ENCODE assay signal across 15 cellular contexts in genomic region chr6:57242505-57242904, GRCh38. TPM values are rescaled to one million over a fixed set of nuclear protein-coding genes. Genes with fewer than 3 reads are reported as not detected.
DNase-seq lines count a peak whose midpoint lies in the region; ATAC-seq and TF ChIP-seq lines count a peak whose summit lies in the region.
"Had no signal": no experiment of that assay in that cellular context is flagged by ENCODE, and none has a peak within 500 bp of the region (broad histone marks: within the 10 kb centered on the region; RNA-seq: fewer than 3 reads in every experiment).

No MANE protein-coding gene starts in this region.

- no peaks in the 10 kb centered on the region for H3K4me1 Mint-ChIP-seq in activated CD4-positive, alpha-beta memory T cell treated with anti-CD3 and anti-CD28 coated beads, Interleukin-2, amount 10 ng/mL, durations not matched to agents 7 days and 5 days
- peaks cover 2% of the 10 kb centered on the region; the same call in 1 of the 3 replicates for H3K4me1 Mint-ChIP-seq in GM23338
- H3K4me1 Mint-ChIP-seq: neural crest cell had no signal

- TF ChIP-seq CTCF in heart right ventricle (IDR thresholded peaks at IDR 0.05), result no peak
- TF ChIP-seq CTCF in tibial artery (IDR thresholded peaks at IDR 0.05), result no peak
- no peak for TF ChIP-seq CTCF in GM23338 (conservative IDR thresholded peaks at IDR 0.05; ENCODE audit: low read depth in 2 of 2)

- ATAC-seq in heart right ventricle (peak in 5 of 8 donors; percentile 26 to 87 (median 64)), GM23338 (no peak)
- ATAC-seq: GM12878, upper lobe of right lung had no signal

- intact Hi-C loops in heart right ventricle (cut with DNase I) (no loop called here), tibial artery (cut with DNase I; ENCODE audit: low total_unique reads) (no loop called here)

- H3K9me3 Mint-ChIP-seq in activated CD4-positive, alpha-beta memory T cell treated with anti-CD3 and anti-CD28 coated beads, Interleukin-2, amount 10 ng/mL, durations not matched to agents 7 days and 5 days, result no peaks in the 10 kb centered on the region
- H3K9me3 Mint-ChIP-seq in GM23338, result no peaks in the 10 kb centered on the region

- peak; percentile 14 for DNase-seq in NCI-H510A treated with DMSO at 0.1 percent for 48 hours (lab: John Stamatoyannopoulos, UW)
- DNase-seq in NCI-H510A (lab: John Stamatoyannopoulos, UW), result no peak
- peak; percentile 96 for DNase-seq in adipocyte (ENCODE audit: low read depth)
- DNase-seq in heart right ventricle, result no peak
- DNase-seq in tibial artery, result no peak
- DNase-seq in activated CD4-positive, alpha-beta memory T cell treated with anti-CD3 and anti-CD28 coated beads, Interleukin-2, amount 10 ng/mL, durations not matched to agents 7 days and 5 days, result no peak
- no peak for DNase-seq in GM23338 (ENCODE audit: low spot score)
- no peak for DNase-seq in KBM-7
- DNase-seq: ACHN; activated CD8-positive, alpha-beta memory T cell treated with anti-CD3 and anti-CD28 coated beads for 24 hours; NCI-H187 treated with DMSO at 0.1 percent for 48 hours; upper lobe of right lung had no signal

- H3K4me3 ChIP-seq in adipocyte (ENCODE audit: low read length) (no peak overlapping the region), heart right ventricle (no peak overlapping the region), tibial artery (no peak overlapping the region), GM23338 (no peak overlapping the region)
- H3K4me3 ChIP-seq: GM12878, upper lobe of right lung had no signal

- WGBS in heart right ventricle, 2 donors, result 13 to 38% methylated on average over 2 of the region's 2 CpGs

- no peaks in the 10 kb centered on the region for H3K27me3 ChIP-seq in adipocyte (replicated peaks; ENCODE audit: control insufficient read depth, insufficient read depth, low read length)
- H3K27me3 ChIP-seq in heart right ventricle, result no peaks in the 10 kb centered on the region
- H3K27me3 ChIP-seq in tibial artery, result no peaks in the 10 kb centered on the region
- no peaks in the 10 kb centered on the region for H3K27me3 ChIP-seq in GM23338 (ENCODE audit: insufficient read depth)
- H3K27me3 ChIP-seq: upper lobe of right lung had no signal

- H3K4me3 Mint-ChIP-seq in activated CD4-positive, alpha-beta memory T cell treated with anti-CD3 and anti-CD28 coated beads, Interleukin-2, amount 10 ng/mL, durations not matched to agents 7 days and 5 days, result no peak overlapping the region
- no peak overlapping the region for H3K4me3 Mint-ChIP-seq in GM23338
- H3K4me3 Mint-ChIP-seq: brain, neural crest cell had no signal

- no peak overlapping the region for H2AFZ ChIP-seq in GM23338

- H3K9me3 ChIP-seq in adipocyte (ENCODE audit: control insufficient read depth, low read length), result no peaks in the 10 kb centered on the region
- H3K9me3 ChIP-seq in heart right ventricle, result no peaks in the 10 kb centered on the region
- no peaks in the 10 kb centered on the region for H3K9me3 ChIP-seq in tibial artery
- H3K9me3 ChIP-seq: upper lobe of right lung had no signal

- peaks cover 10% of the 10 kb centered on the region for H3K27me3 Mint-ChIP-seq in activated CD4-positive, alpha-beta memory T cell treated with anti-CD3 and anti-CD28 coated beads, Interleukin-2, amount 10 ng/mL, durations not matched to agents 7 days and 5 days
- peaks cover 2% of the 10 kb centered on the region for H3K27me3 Mint-ChIP-seq in GM23338 (ENCODE audit: insufficient read depth, low read depth, poor library complexity)

- POLR2A ChIA-PET in activated CD4-positive, alpha-beta memory T cell treated with anti-CD3 and anti-CD28 coated beads, Interleukin-2, amount 10 ng/mL, durations not matched to agents 7 days and 5 days (lab: Charles Lee), result no interaction called here

- H3K9me2 ChIP-seq in GM23338 (ENCODE audit: insufficient read depth), result no peaks in the 10 kb centered on the region

- H3K9ac ChIP-seq in adipocyte (ENCODE audit: low read length), result peak overlapping the region; percentile 32

- H3F3A ChIP-seq in GM23338 (replicated peaks; ENCODE audit: low read depth), result no peaks in the 10 kb centered on the region

- H3K36me3 ChIP-seq in adipocyte (ENCODE audit: control insufficient read depth, insufficient read depth, low read length, severe bottlenecking) (no peaks in the 10 kb centered on the region), heart right ventricle (no peaks in the 10 kb centered on the region), tibial artery (no peaks in the 10 kb centered on the region), GM23338 (ENCODE audit: insufficient read depth) (no peaks in the 10 kb centered on the region)
- H3K36me3 ChIP-seq: upper lobe of right lung had no signal

- H3K79me2 ChIP-seq in GM23338 (replicated peaks; ENCODE audit: insufficient read depth), result no peaks in the 10 kb centered on the region

- CTCF ChIA-PET in activated CD4-positive, alpha-beta memory T cell treated with anti-CD3 and anti-CD28 coated beads, Interleukin-2, amount 10 ng/mL, durations not matched to agents 7 days and 5 days (lab: Charles Lee), result no interaction called here

- no peaks in the 10 kb centered on the region for H3K36me3 Mint-ChIP-seq in activated CD4-positive, alpha-beta memory T cell treated with anti-CD3 and anti-CD28 coated beads, Interleukin-2, amount 10 ng/mL, durations not matched to agents 7 days and 5 days (ENCODE audit: low read depth)
- H3K36me3 Mint-ChIP-seq in GM23338 (ENCODE audit: low read depth), result no peaks in the 10 kb centered on the region
- H3K36me3 Mint-ChIP-seq: brain had no signal

- no peaks in the 10 kb centered on the region for H4K20me1 ChIP-seq in GM23338 (replicated peaks; ENCODE audit: insufficient read depth)

- in situ Hi-C loops in KBM-7 (cut with MboI; ENCODE audit: low pct_unique_long_range_greater_than_20kb, low sequenced_read_pairs), result no loop called here

- H3K4me2 ChIP-seq in GM23338, result no peak overlapping the region

- H3K27ac Mint-ChIP-seq in activated CD4-positive, alpha-beta memory T cell treated with anti-CD3 and anti-CD28 coated beads, Interleukin-2, amount 10 ng/mL, durations not matched to agents 7 days and 5 days, result no peak overlapping the region
- H3K27ac Mint-ChIP-seq in GM23338, result no peak overlapping the region
- H3K27ac Mint-ChIP-seq: brain had no signal

- H3K4me1 ChIP-seq in adipocyte (ENCODE audit: control insufficient read depth, insufficient read depth, low read length), result peaks cover 12% of the 10 kb centered on the region
- H3K4me1 ChIP-seq in heart right ventricle, result peaks cover 0 to 5% (median 0%) of the 10 kb centered on the region in 9 donors
- H3K4me1 ChIP-seq in tibial artery, result peaks cover 0 to 26% (median 3%) of the 10 kb centered on the region in 4 donors
- no peaks in the 10 kb centered on the region for H3K4me1 ChIP-seq in GM23338 (ENCODE audit: insufficient read depth)
- H3K4me1 ChIP-seq: upper lobe of right lung had no signal

- H3K27ac ChIP-seq in heart right ventricle, result peak overlapping the region in 2 of 10 donors; percentile 23 to 44
- peak overlapping the region; percentile 65 to 79 for H3K27ac ChIP-seq in tibial artery
- H3K27ac ChIP-seq in GM23338 (ENCODE audit: low read depth), result no peak overlapping the region
- H3K27ac ChIP-seq: upper lobe of right lung had no signal

TF ChIP-seq in GM23338, 12 proteins besides CTCF, POLR2A, EP300 and RAD21 (continues in another document):
- TF ChIP-seq STAT1 (IDR thresholded peaks at IDR 0.05; ENCODE audit: unreplicated experiment), result no peak
- no peak for TF ChIP-seq REST (IDR thresholded peaks at IDR 0.05; ENCODE audit: unreplicated experiment)
- no peak for TF ChIP-seq CREB1 (CRISPR knock-in tag; IDR thresholded peaks at IDR 0.05; ENCODE audit: low read depth)
- no peak for TF ChIP-seq ZNF114 (CRISPR knock-in tag; IDR thresholded peaks at IDR 0.05)

RNA-seq across cellular contexts. Expression of gene RAB23, which starts 20.4 kb away (rescaled TPM):
- total RNA-seq in heart right ventricle, result 10 to 100 TPM in 6 of 10 donors, 1 to 10 TPM in 4; 7.6 to 16.5 (median 10.9) TPM
- polyA plus RNA-seq in heart right ventricle (1 to 10 TPM; 3.1 to 4.5 TPM), GM23338 (2016; fragmentation: Nextera tagmentation; extraction: Ambion mirVana) (5.0 and 5.2 TPM in 2 replicates)
- 1 to 10 TPM; 3.0 to 3.5 TPM for total RNA-seq in activated CD4-positive, alpha-beta memory T cell treated with anti-CD3 and anti-CD28 coated beads, Interleukin-2, amount 10 ng/mL, durations not matched to agents 7 days and 5 days
- 16.0 and 16.7 TPM in 2 replicates for total RNA-seq in GM23338 (2014; rRNA removed; shearing (Covaris generic))

Comparison
In these comparisons a context has a peak if more than half of its experiments do, and no peak if none do; other contexts are left out.
1. DNase-seq: peak in NCI-H510A treated with DMSO at 0.1 percent for 48 hours (single experiment) and adipocyte (single experiment); none in NCI-H510A (single experiment), heart right ventricle (0 of 2), tibial artery (0 of 2), activated CD4-positive, alpha-beta memory T cell treated with anti-CD3 and anti-CD28 coated beads, Interleukin-2, amount 10 ng/mL, durations not matched to agents 7 days and 5 days (single experiment), GM23338 (single experiment) and KBM-7 (single experiment).